Comparison of ENCODE assay signal across 1 cellular context in genomic region chr1:235286667-235287066, GRCh38.
TF ChIP-seq lines count a peak whose summit lies in the region.

No MANE protein-coding gene starts in this region.

TF ChIP-seq in K562, 482 proteins besides CTCF, POLR2A, EP300 and RAD21:
- TF ChIP-seq ATF2 (CRISPR knock-in tag; IDR thresholded peaks at IDR 0.05): no peak
- no peak for TF ChIP-seq NR4A1 (CRISPR knock-in tag; IDR thresholded peaks at IDR 0.05)
- TF ChIP-seq NR4A1 (tag; IDR thresholded peaks at IDR 0.05): no peak
- TF ChIP-seq SMARCA4 (IDR thresholded peaks at IDR 0.05): no peak
- 0 out of 2 replicates have a peak, but pooled peaks have one; percentile 20 for TF ChIP-seq FOSL1 (tag; conservative IDR thresholded peaks at IDR 0.05)
- TF ChIP-seq ZHX1 (conservative IDR thresholded peaks at IDR 0.05; ENCODE audit: low read length): no peak
TF ChIP-seq in K562: peak in this region for 1.
